19 cellular contexts compared by ENCODE assay signal in genomic region chr1:221823566-221823965, GRCh38.
DNase-seq lines count a peak whose midpoint lies in the region; ATAC-seq and TF ChIP-seq lines count a peak whose summit lies in the region.
"Had no signal": no experiment of that assay in that cellular context is flagged by ENCODE, and none has a peak within 500 bp of the region (broad histone marks: within the 10 kb centered on the region; RNA-seq: fewer than 3 reads in every experiment).

No MANE protein-coding gene starts in this region.

- H3K27ac ChIP-seq in PC-3 (ENCODE audit: low read length): peak overlapping the region; percentile 74
- H3K27ac ChIP-seq: right lobe of liver, upper lobe of left lung had no signal

- POLR2A ChIA-PET in PC-3 (lab: Charles Lee; ENCODE audit: unreplicated experiment): no interaction called here

- BruUV-seq in PC-3 (replicated peaks; lab: Mats Ljungman, UMichigan): no TSS peak

- CTCF ChIA-PET in PC-3 (lab: Charles Lee): no interaction called here

- H2AFZ ChIP-seq in PC-3 (ENCODE audit: low read length): no peak overlapping the region

- no peaks in the 10 kb centered on the region for H3K36me3 ChIP-seq in PC-3 (ENCODE audit: low read depth, low read length)
- H3K36me3 ChIP-seq: right lobe of liver, upper lobe of left lung had no signal

- no peaks in the 10 kb centered on the region for H3F3A ChIP-seq in PC-3 (ENCODE audit: low read length, unreplicated experiment)

- H4K20me1 ChIP-seq in PC-3 (ENCODE audit: low read length): no peaks in the 10 kb centered on the region

- peaks cover 34% of the 10 kb centered on the region for H3K4me1 Mint-ChIP-seq in stimulated activated memory B cell treated with anti-CD40 and anti-IgM and Interleukin-4, amounts not matched to agents 10 μg/mL and 1 μg/mL and 100 μg/mL, for 72 hours

- H3K4me1 ChIP-seq in PC-3 (ENCODE audit: insufficient read depth, low read length): peaks cover 27% of the 10 kb centered on the region
- H3K4me1 ChIP-seq: right lobe of liver had no signal

- DNase-seq in PC-3 (no peak), globus pallidus (ENCODE audit: low spot score) (no peak), hepatic stellate cell (ENCODE audit: low spot score) (no peak), activated gamma-delta T cell treated with Interleukin-2 at 50 U/mL for 16 hours (no peak)
- DNase-seq: activated CD4-positive, alpha-beta T cell treated with anti-CD3 and anti-CD28 coated beads, Interleukin-2, amount 50 U/mL, for 48 hours; aorta; COR-L47; kidney; midbrain; NCI-H1105; right lobe of liver; SHP77 treated with DMSO at 0.1 percent for 48 hours; upper lobe of left lung had no signal

- H3K27me3 ChIP-seq in PC-3 (ENCODE audit: low read length): no peaks in the 10 kb centered on the region
- H3K27me3 ChIP-seq: right lobe of liver, upper lobe of left lung had no signal

- H3K9me3 ChIP-seq in PC-3 (ENCODE audit: low read length): no peaks in the 10 kb centered on the region
- H3K9me3 ChIP-seq: right lobe of liver, upper lobe of left lung had no signal

- H3K4me3 Mint-ChIP-seq in stimulated activated memory B cell treated with anti-CD40 and anti-IgM and Interleukin-4, amounts not matched to agents 10 μg/mL and 1 μg/mL and 100 μg/mL, for 72 hours: no peak overlapping the region
- H3K4me3 Mint-ChIP-seq: activated T-helper 17 cell treated with anti-CD3 and anti-CD28 coated beads, Interleukin-2, amount 50 U/mL, for 72 hours had no signal

- ATAC-seq in GM18498 (IDR thresholded peaks at IDR 0.05; ENCODE audit: unreplicated experiment): peak; percentile 9
- ATAC-seq in GM19438 (IDR thresholded peaks at IDR 0.05; ENCODE audit: low read depth, unreplicated experiment): peak; percentile 34
- ATAC-seq in HG02884 (IDR thresholded peaks at IDR 0.05; ENCODE audit: unreplicated experiment): peak; percentile 4
- no peak for ATAC-seq in PC-3
- ATAC-seq in stimulated activated memory B cell treated with anti-CD40 and anti-IgM and Interleukin-4, amounts not matched to agents 10 μg/mL and 1 μg/mL and 100 μg/mL, for 72 hours: no peak
- ATAC-seq: K562 had no signal

- H3K9ac ChIP-seq in PC-3 (ENCODE audit: low read length): peak overlapping the region; percentile 35; the same call in 1 of the 2 replicates

- H3K9me2 ChIP-seq in PC-3 (replicated peaks; ENCODE audit: low read length): no peaks in the 10 kb centered on the region

- intact Hi-C loops in PC-3 (cut with micrococcal nuclease): loop anchor here (5.0 to 10.0 kb wide), 2 partner anchors 81 to 141 kb away; partner anchors contain the start of gene DUSP10

- H3K79me2 ChIP-seq in PC-3 (ENCODE audit: low read length): no peaks in the 10 kb centered on the region

- TF ChIP-seq CTCF in PC-3 (conservative IDR thresholded peaks at IDR 0.05; ENCODE audit: low read depth, low read length): no peak

- H3K27me3 Mint-ChIP-seq in stimulated activated memory B cell treated with anti-CD40 and anti-IgM and Interleukin-4, amounts not matched to agents 10 μg/mL and 1 μg/mL and 100 μg/mL, for 72 hours: no peaks in the 10 kb centered on the region
- H3K27me3 Mint-ChIP-seq: activated T-helper 17 cell treated with anti-CD3 and anti-CD28 coated beads, Interleukin-2, amount 50 U/mL, for 72 hours had no signal

- no peaks in the 10 kb centered on the region for H3K9me3 Mint-ChIP-seq in stimulated activated memory B cell treated with anti-CD40 and anti-IgM and Interleukin-4, amounts not matched to agents 10 μg/mL and 1 μg/mL and 100 μg/mL, for 72 hours
- H3K9me3 Mint-ChIP-seq: activated T-helper 17 cell treated with anti-CD3 and anti-CD28 coated beads, Interleukin-2, amount 50 U/mL, for 72 hours had no signal

- H3K36me3 Mint-ChIP-seq in stimulated activated memory B cell treated with anti-CD40 and anti-IgM and Interleukin-4, amounts not matched to agents 10 μg/mL and 1 μg/mL and 100 μg/mL, for 72 hours: no peaks in the 10 kb centered on the region

- H3K27ac Mint-ChIP-seq in stimulated activated memory B cell treated with anti-CD40 and anti-IgM and Interleukin-4, amounts not matched to agents 10 μg/mL and 1 μg/mL and 100 μg/mL, for 72 hours: no peak overlapping the region

- peak overlapping the region; percentile 25; the same call in 1 of the 2 replicates for H3K4me2 ChIP-seq in PC-3 (ENCODE audit: low read length)

- H3K4me3 ChIP-seq in PC-3 (ENCODE audit: low read length): no peak overlapping the region
- H3K4me3 ChIP-seq: K562, right lobe of liver, upper lobe of left lung had no signal

Comparison
In these comparisons a context has a peak if more than half of its experiments do, and no peak if none do; other contexts are left out.
1. ATAC-seq: peak in GM18498 (single experiment), GM19438 (single experiment) and HG02884 (single experiment); none in PC-3 (single experiment) and stimulated activated memory B cell treated with anti-CD40 and anti-IgM and Interleukin-4, amounts not matched to agents 10 μg/mL and 1 μg/mL and 100 μg/mL, for 72 hours (single experiment).